In the genomic region with DNA sequence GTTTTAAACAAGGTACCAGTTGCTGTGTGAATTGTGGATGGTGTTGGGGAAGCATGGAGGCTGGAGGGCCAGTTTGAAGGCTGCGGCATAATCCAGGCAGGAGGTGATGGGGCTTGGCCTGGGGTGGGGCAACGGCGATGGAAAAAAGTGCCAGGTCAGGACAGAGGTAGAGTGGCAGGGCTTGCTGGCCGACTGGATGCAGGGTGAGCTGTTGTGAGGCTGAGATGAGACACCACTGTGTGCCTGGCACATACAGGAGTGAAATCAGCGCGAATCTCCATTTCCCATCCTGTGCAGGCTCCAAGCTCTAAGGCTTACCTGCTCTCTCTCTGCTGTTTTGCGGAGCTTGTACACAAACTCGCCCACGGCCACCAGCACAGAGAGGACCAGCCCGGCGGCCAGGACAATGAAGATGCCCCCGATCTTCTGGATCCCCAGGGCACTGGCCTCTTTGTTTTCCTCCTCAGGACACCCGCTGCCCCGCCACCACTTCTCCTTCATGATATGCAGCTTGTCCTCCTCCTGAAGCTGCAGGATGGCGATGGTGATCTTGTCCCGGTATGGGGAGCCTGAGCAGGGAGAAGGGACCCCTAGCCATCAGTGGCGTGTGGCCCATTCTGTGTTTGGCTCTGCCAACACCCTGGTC, we compare ENCODE assay signal across 27 cellular contexts.
"Had no signal": no experiment of that assay in that cellular context is flagged by ENCODE, and none has a peak within 500 bp of the region (broad histone marks: within the 10 kb centered on the region; RNA-seq: fewer than 3 reads in every experiment).

No MANE protein-coding gene starts in this region.

- H3K27me3 ChIP-seq: colonic mucosa, gastrocnemius medialis, left lung, right atrium auricular region, thyroid gland had no signal

- H3K4me3 Mint-ChIP-seq: dendritic cell treated with granulocyte-macrophage colony-stimulating factor and Interleukin-4, amounts not matched to agents 40 ng/mL and 50 ng/mL, for 4 days; endodermal cell; mesothelial cell of epicardium; naive B cell; natural killer cell treated with Interleukin-12 subunit alpha and Interleukin-12 subunit beta and Interleukin-15 and Interleukin-18, amount 100 ng/mL, for 72 hours; neural crest cell; stimulated activated effector memory CD8-positive, alpha-beta T cell treated with anti-CD3 and anti-CD28 coated beads, Interleukin-12 subunit alpha, Interleukin-12 subunit beta, amount 100 ng/mL, for 72 hours; type B pancreatic cell had no signal

- H3K9me3 ChIP-seq: colonic mucosa, gastrocnemius medialis, left lung, mucosa of descending colon, prostate gland, right atrium auricular region, stomach, thyroid gland had no signal

- H3K4me1 Mint-ChIP-seq: mesothelial cell of epicardium; naive B cell; neural crest cell; stimulated activated effector memory CD8-positive, alpha-beta T cell treated with anti-CD3 and anti-CD28 coated beads, Interleukin-12 subunit alpha, Interleukin-12 subunit beta, amount 100 ng/mL, for 72 hours had no signal

- H3K4me3 ChIP-seq: colonic mucosa, gastrocnemius medialis, left lung, mucosa of descending colon, prostate gland, right atrium auricular region, smooth muscle cell, stomach, thyroid gland had no signal

- H3K36me3 Mint-ChIP-seq: mesothelial cell of epicardium; naive B cell; natural killer cell treated with Interleukin-12 subunit alpha and Interleukin-12 subunit beta and Interleukin-15 and Interleukin-18, amount 100 ng/mL, for 72 hours; stimulated activated effector memory CD8-positive, alpha-beta T cell treated with anti-CD3 and anti-CD28 coated beads, Interleukin-12 subunit alpha, Interleukin-12 subunit beta, amount 100 ng/mL, for 72 hours; type B pancreatic cell had no signal

- H3K27ac ChIP-seq: colonic mucosa, epithelial cell of prostate, gastrocnemius medialis, left lung, prostate gland, right atrium auricular region, stomach, thyroid gland had no signal

- DNase-seq: colonic mucosa; effector CD8-positive, alpha-beta T cell; endodermal cell; foreskin fibroblast; gastrocnemius medialis; left cardiac atrium; mesenchymal stem cell; mucosa of descending colon; naive B cell; stimulated activated CD4-positive, alpha-beta T cell treated with anti-CD3 and anti-CD28 coated beads, Interleukin-2, amount 100 ng/mL, for 24 hours; stimulated activated CD4-positive, alpha-beta T cell treated with anti-CD3 and anti-CD28 coated beads, Interleukin-4, amount 100 ng/mL, for 24 hours; stimulated activated naive CD4-positive, alpha-beta T cell treated with Interleukin-2 at 50 U/mL for 16 hours; stomach; thyroid gland had no signal

- H3K36me3 ChIP-seq: colonic mucosa, gastrocnemius medialis, left lung, prostate gland, right atrium auricular region, stomach, thyroid gland had no signal

- H3K9me3 Mint-ChIP-seq: dendritic cell treated with granulocyte-macrophage colony-stimulating factor and Interleukin-4, amounts not matched to agents 40 ng/mL and 50 ng/mL, for 4 days; endodermal cell; mesothelial cell of epicardium; natural killer cell treated with Interleukin-12 subunit alpha and Interleukin-12 subunit beta and Interleukin-15 and Interleukin-18, amount 100 ng/mL, for 72 hours; neural crest cell; stimulated activated effector memory CD8-positive, alpha-beta T cell treated with anti-CD3 and anti-CD28 coated beads, Interleukin-12 subunit alpha, Interleukin-12 subunit beta, amount 100 ng/mL, for 72 hours; type B pancreatic cell had no signal

- ATAC-seq: esophagus mucosa; gastrocnemius medialis; left cardiac atrium; left lung; mucosa of descending colon; natural killer cell treated with Interleukin-12 subunit alpha and Interleukin-12 subunit beta and Interleukin-15 and Interleukin-18, amount 100 ng/mL, for 72 hours; sciatic nerve; stimulated activated effector memory CD8-positive, alpha-beta T cell treated with anti-CD3 and anti-CD28 coated beads, Interleukin-12 subunit alpha, Interleukin-12 subunit beta, amount 100 ng/mL, for 72 hours had no signal

- H3K27ac Mint-ChIP-seq: dendritic cell treated with granulocyte-macrophage colony-stimulating factor and Interleukin-4, amounts not matched to agents 40 ng/mL and 50 ng/mL, for 4 days; endodermal cell; mesothelial cell of epicardium; naive B cell; natural killer cell treated with Interleukin-12 subunit alpha and Interleukin-12 subunit beta and Interleukin-15 and Interleukin-18, amount 100 ng/mL, for 72 hours; stimulated activated effector memory CD8-positive, alpha-beta T cell treated with anti-CD3 and anti-CD28 coated beads, Interleukin-12 subunit alpha, Interleukin-12 subunit beta, amount 100 ng/mL, for 72 hours; type B pancreatic cell had no signal

- H3K4me1 ChIP-seq: colonic mucosa, gastrocnemius medialis, left lung, prostate gland, right atrium auricular region, stomach, thyroid gland had no signal

- H3K4me2 ChIP-seq: smooth muscle cell had no signal
